ENCODE assay signal across 27 cellular contexts in the genomic region with DNA sequence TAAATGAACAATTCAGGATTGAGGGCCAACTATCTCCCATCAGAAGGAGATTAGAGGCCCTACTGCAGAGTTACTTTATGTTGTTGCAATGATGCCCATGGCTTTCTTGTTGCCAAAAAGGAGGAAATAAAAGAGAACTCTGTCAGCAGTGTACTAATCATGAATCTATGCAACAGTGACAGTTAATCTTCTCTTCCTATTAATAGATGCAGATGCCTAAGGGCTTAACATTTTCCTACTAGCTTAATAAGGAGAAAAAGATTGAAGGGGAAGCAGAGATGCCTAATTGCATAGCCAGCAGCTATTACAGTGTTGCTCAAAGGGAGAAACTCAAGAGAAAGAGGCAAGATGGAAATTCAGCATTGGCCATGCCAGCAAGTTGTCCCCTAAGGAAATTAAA.
"Had no signal": no experiment of that assay in that cellular context is flagged by ENCODE, and none has a peak within 500 bp of the region (broad histone marks: within the 10 kb centered on the region; RNA-seq: fewer than 3 reads in every experiment).

No MANE protein-coding gene starts in this region.

- H3K9me3 ChIP-seq: ascending aorta, body of pancreas, Peyer's patch, SJSA1 had no signal

- H3K36me3 ChIP-seq: ascending aorta, Peyer's patch, SJSA1 had no signal

- FAIRE-seq: bronchial epithelial cell had no signal

- H3K27me3 ChIP-seq: ascending aorta, body of pancreas, Peyer's patch, SJSA1 had no signal

- H3K27ac ChIP-seq: ascending aorta, body of pancreas, Peyer's patch, RWPE1, SJSA1 had no signal

- H3K4me1 ChIP-seq: ascending aorta, body of pancreas, Peyer's patch, SJSA1 had no signal

- DNase-seq: activated B cell treated with CpG ODN at 0.5 μM for 24 hours; activated CD4-positive, alpha-beta T cell treated with anti-CD3 and anti-CD28 coated beads for 1 hour; activated CD4-positive, alpha-beta T cell treated with anti-CD3 and anti-CD28 coated beads, Interleukin-2, amount 10 ng/mL, durations not matched to agents 24 days and 14 days; activated CD4-positive, alpha-beta T cell treated with anti-CD3 and anti-CD28 coated beads, Interleukin-2, amount 50 U/mL, for 48 hours; activated CD8-positive, alpha-beta memory T cell treated with anti-CD3 and anti-CD28 coated beads for 24 hours; activated effector memory CD4-positive, alpha-beta T cell treated with anti-CD3 and anti-CD28 coated beads, Interleukin-2, amount 50 U/mL, for 16 hours; activated naive CD4-positive, alpha-beta T cell treated with Interleukin-2 at 50 U/mL for 16 hours; activated naive CD8-positive, alpha-beta T cell treated with anti-CD3 and anti-CD28 coated beads, Interleukin-2, amount 50 U/mL, for 24 hours; activated T-cell treated with anti-CD3 and anti-CD28 coated beads, Interleukin-2, amount 50 U/mL, for 4 hours; amniotic stem cell; body of pancreas; central memory CD4-positive, alpha-beta T cell; NCI-H1105 treated with DMSO at 0.1 percent for 48 hours; NCI-H1436 treated with DMSO at 0.1 percent for 48 hours; NCI-H187 treated with DMSO at 0.1 percent for 48 hours; NCI-H2171; NCI-H2227 treated with DMSO at 0.1 percent for 48 hours; NCI-H446 treated with DMSO at 0.1 percent for 48 hours; NCI-H526; NCI-H774; Peyer's patch; SHP77 had no signal

- ATAC-seq: activated naive CD4-positive, alpha-beta T cell treated with anti-CD3 and anti-CD28 coated beads, Interleukin-2, amount 50 U/mL, for 72 hours; activated naive CD8-positive, alpha-beta T cell treated with anti-CD3 and anti-CD28 coated beads, Interleukin-2, amount 50 U/mL, for 24 hours; activated T-cell treated with anti-CD3 and anti-CD28 coated beads, Interleukin-2, amount 50 U/mL, for 4 hours; body of pancreas had no signal

- H3K4me3 ChIP-seq: ascending aorta, body of pancreas, Peyer's patch, SJSA1 had no signal
